Comparison of ENCODE assay signal across 16 cellular contexts in genomic region chr14:41973178-41973577, GRCh38.
"Had no signal": no experiment of that assay in that cellular context is flagged by ENCODE, and none has a peak within 500 bp of the region (broad histone marks: within the 10 kb centered on the region; RNA-seq: fewer than 3 reads in every experiment).

No MANE protein-coding gene starts in this region.

- ATAC-seq: activated CD4-positive, CD25-positive, alpha-beta regulatory T cell treated with anti-CD3 and anti-CD28 coated beads, Interleukin-2, amount 50 U/mL, for 24 hours; left lobe of liver; mucosa of descending colon; naive thymus-derived CD4-positive, alpha-beta T cell; pancreas had no signal

- DNase-seq: activated CD4-positive, alpha-beta T cell treated with anti-CD3 and anti-CD28 coated beads, Interleukin-2, amount 50 U/mL, for 1 hour; activated CD8-positive, alpha-beta memory T cell treated with anti-CD3 and anti-CD28 coated beads for 24 hours; activated naive CD8-positive, alpha-beta T cell treated with anti-CD3 and anti-CD28 coated beads for 36 hours; amygdala; central memory CD4-positive, alpha-beta T cell; colonic mucosa; mucosa of descending colon; naive thymus-derived CD4-positive, alpha-beta T cell; pancreas; sigmoid colon; stimulated activated CD4-positive, alpha-beta T cell treated with anti-CD3 and anti-CD28 coated beads, Interleukin-1b, Interleukin-23, amount 100 ng/mL, for 48 hours; stomach; testis; upper lobe of left lung had no signal
